Comparison of ENCODE assay signal across 1 cellular context in the genomic region with DNA sequence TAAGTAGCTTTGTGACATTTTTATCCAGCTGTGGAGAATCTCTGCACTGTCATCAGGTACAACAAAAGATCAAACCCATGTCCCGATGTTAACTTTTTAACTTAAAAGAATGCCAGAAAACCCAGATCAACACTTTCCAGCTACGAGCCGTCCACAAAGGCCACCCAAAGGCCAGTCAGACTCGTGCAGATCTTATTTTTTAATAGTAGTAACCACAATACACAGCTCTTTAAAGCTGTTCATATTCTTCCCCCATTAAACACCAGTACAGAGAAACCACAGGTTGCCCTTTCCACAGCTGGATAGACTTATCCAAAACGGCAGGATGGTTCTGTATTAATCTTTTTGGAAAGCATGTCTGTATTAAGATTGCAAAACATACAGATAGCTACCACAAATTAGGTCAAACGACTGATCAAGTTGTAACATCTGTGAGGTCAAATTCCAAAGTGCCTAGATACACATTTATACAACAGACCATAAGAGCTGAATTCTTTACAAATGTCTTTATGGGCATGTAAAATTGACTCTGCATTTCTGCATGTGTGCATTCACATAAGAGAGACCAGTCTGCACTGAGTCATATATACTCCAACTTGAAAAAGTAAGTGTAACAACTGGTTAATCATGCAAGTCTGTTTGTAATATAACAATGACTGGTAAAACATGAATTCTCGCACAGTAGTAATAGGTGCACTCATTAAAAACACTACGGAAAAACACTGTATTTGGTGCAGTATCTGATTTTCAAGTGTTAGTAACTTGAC.
TF ChIP-seq lines count a peak whose summit lies in the region.

No MANE protein-coding gene starts in this region.

TF ChIP-seq in K562, 482 proteins besides CTCF, POLR2A, EP300 and RAD21 (continued from another document and continues in another):
- TF ChIP-seq FOXA3 (CRISPR knock-in tag; conservative IDR thresholded peaks at IDR 0.05 in 1 of 2, IDR thresholded peaks at IDR 0.05 in 1 of 2) (0 out of 4 replicates have a peak, but pooled peaks of 1 of the 2 experiments have one; percentile 4), RBM17 (IDR thresholded peaks at IDR 0.05; ENCODE audit: borderline replicate concordance, low read depth, low read length) (no peak), ZNF282 (CRISPR knock-in tag; IDR thresholded peaks at IDR 0.05) (no peak), PHF21A (IDR thresholded peaks at IDR 0.05; ENCODE audit: borderline replicate concordance, low read depth) (no peak), HNRNPUL1 (IDR thresholded peaks at IDR 0.05; ENCODE audit: low read length) (no peak), MNT (conservative IDR thresholded peaks at IDR 0.05) (peak; percentile 27 to 57; a peak in 1 of 4 replicates), GABPA (tag; conservative IDR thresholded peaks at IDR 0.05; ENCODE audit: low read depth) (no peak), ZBTB1 (CRISPR knock-in tag; IDR thresholded peaks at IDR 0.05; ENCODE audit: borderline replicate concordance, low read depth) (no peak), CREB1 (IDR thresholded peaks at IDR 0.05) (peak; percentile 64; the same call in 1 of the 2 replicates), CREB1 (CRISPR knock-in tag; IDR thresholded peaks at IDR 0.05) (no peak), TRIM28 (IDR thresholded peaks at IDR 0.05) (no peak), TFAP4 (CRISPR knock-in tag; IDR thresholded peaks at IDR 0.05; ENCODE audit: borderline replicate concordance) (peak; percentile 76; the same call in 1 of the 2 replicates), PTBP1 (IDR thresholded peaks at IDR 0.05; ENCODE audit: low read depth, low read length) (no peak), BRD4 (IDR thresholded peaks at IDR 0.05) (no peak), NR2C2 (CRISPR knock-in tag; IDR thresholded peaks at IDR 0.05) (no peak), NR2C2 (tag; IDR thresholded peaks at IDR 0.05) (no peak; the same call in 1 of the 2 replicates), TAL1 (IDR thresholded peaks at IDR 0.05) (peak; percentile 84), WHSC1 (IDR thresholded peaks at IDR 0.05; ENCODE audit: low read length) (no peak), ZFP30 (CRISPR knock-in tag; IDR thresholded peaks at IDR 0.05; ENCODE audit: borderline replicate concordance) (no peak), ZNF589 (CRISPR knock-in tag; IDR thresholded peaks at IDR 0.05; ENCODE audit: low read depth) (no peak), MECOM (CRISPR knock-in tag; IDR thresholded peaks at IDR 0.05) (peak; percentile 39; the same call in 1 of the 2 replicates), RHOXF2B (CRISPR knock-in tag; conservative IDR thresholded peaks at IDR 0.05) (no peak), USF2 (CRISPR knock-in tag; IDR thresholded peaks at IDR 0.05) (no peak), TCF3 (CRISPR knock-in tag; IDR thresholded peaks at IDR 0.05) (peak; percentile 89), ZNF77 (CRISPR knock-in tag; IDR thresholded peaks at IDR 0.05) (no peak), SIN3B (IDR thresholded peaks at IDR 0.05; ENCODE audit: low read depth) (no peak), ZNF408 (CRISPR knock-in tag; IDR thresholded peaks at IDR 0.05; ENCODE audit: low read depth) (no peak), MEIS2 (IDR thresholded peaks at IDR 0.05; ENCODE audit: partially characterized antibody) (peak; percentile 6), POLR2H (tag; IDR thresholded peaks at IDR 0.05; ENCODE audit: low read depth) (no peak; the same call in 1 of the 2 replicates), FOXK2 (conservative IDR thresholded peaks at IDR 0.05 in 1 of 2, IDR thresholded peaks at IDR 0.05 in 1 of 2; ENCODE audit: low read depth in 2 of 2) (no peak), KDM1A (IDR thresholded peaks at IDR 0.05) (peak; percentile 88 to 90; a peak in 3 of 4 replicates), HMG20A (CRISPR knock-in tag; conservative IDR thresholded peaks at IDR 0.05) (no peak), GTF2F1 (IDR thresholded peaks at IDR 0.05; ENCODE audit: low read depth, low read length) (no peak), ZNF586 (CRISPR knock-in tag; conservative IDR thresholded peaks at IDR 0.05) (no peak), MAFF (IDR thresholded peaks at IDR 0.05; ENCODE audit: low read length) (0 out of 2 replicates have a peak, but pooled peaks have one; percentile 11), HNRNPK (IDR thresholded peaks at IDR 0.05; ENCODE audit: low read depth, low read length, poor library complexity, severe bottlenecking) (no peak), ZBED1 (IDR thresholded peaks at IDR 0.05) (0 out of 2 replicates have a peak, but pooled peaks have one; percentile 70), ATF7 (IDR thresholded peaks at IDR 0.05) (no peak), ZNF644 (tag; IDR thresholded peaks at IDR 0.05; ENCODE audit: low read depth) (no peak), JUND (IDR thresholded peaks at IDR 0.05; ENCODE audit: borderline replicate concordance, low read depth, low read length) (no peak), JUND (tag; IDR thresholded peaks at IDR 0.05; ENCODE audit: borderline replicate concordance, low read depth, low read length) (peak; percentile 33; the same call in 1 of the 3 replicates)
- TF ChIP-seq, protein P1, sequence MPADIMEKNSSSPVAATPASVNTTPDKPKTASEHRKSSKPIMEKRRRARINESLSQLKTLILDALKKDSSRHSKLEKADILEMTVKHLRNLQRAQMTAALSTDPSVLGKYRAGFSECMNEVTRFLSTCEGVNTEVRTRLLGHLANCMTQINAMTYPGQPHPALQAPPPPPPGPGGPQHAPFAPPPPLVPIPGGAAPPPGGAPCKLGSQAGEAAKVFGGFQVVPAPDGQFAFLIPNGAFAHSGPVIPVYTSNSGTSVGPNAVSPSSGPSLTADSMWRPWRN (IDR thresholded peaks at IDR 0.05; ENCODE audit: low read depth): peak; percentile 73
- TF ChIP-seq, protein P2, sequence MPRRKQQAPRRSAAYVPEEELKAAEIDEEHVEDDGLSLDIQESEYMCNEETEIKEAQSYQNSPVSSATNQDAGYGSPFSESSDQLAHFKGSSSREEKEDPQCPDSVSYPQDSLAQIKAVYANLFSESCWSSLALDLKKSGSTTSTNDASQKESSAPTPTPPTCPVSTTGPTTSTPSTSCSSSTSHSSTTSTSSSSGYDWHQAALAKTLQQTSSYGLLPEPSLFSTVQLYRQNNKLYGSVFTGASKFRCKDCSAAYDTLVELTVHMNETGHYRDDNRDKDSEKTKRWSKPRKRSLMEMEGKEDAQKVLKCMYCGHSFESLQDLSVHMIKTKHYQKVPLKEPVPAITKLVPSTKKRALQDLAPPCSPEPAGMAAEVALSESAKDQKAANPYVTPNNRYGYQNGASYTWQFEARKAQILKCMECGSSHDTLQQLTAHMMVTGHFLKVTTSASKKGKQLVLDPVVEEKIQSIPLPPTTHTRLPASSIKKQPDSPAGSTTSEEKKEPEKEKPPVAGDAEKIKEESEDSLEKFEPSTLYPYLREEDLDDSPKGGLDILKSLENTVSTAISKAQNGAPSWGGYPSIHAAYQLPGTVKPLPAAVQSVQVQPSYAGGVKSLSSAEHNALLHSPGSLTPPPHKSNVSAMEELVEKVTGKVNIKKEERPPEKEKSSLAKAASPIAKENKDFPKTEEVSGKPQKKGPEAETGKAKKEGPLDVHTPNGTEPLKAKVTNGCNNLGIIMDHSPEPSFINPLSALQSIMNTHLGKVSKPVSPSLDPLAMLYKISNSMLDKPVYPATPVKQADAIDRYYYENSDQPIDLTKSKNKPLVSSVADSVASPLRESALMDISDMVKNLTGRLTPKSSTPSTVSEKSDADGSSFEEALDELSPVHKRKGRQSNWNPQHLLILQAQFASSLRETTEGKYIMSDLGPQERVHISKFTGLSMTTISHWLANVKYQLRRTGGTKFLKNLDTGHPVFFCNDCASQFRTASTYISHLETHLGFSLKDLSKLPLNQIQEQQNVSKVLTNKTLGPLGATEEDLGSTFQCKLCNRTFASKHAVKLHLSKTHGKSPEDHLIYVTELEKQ (CRISPR knock-in tag; IDR thresholded peaks at IDR 0.05): no peak
- TF ChIP-seq, protein P3, sequence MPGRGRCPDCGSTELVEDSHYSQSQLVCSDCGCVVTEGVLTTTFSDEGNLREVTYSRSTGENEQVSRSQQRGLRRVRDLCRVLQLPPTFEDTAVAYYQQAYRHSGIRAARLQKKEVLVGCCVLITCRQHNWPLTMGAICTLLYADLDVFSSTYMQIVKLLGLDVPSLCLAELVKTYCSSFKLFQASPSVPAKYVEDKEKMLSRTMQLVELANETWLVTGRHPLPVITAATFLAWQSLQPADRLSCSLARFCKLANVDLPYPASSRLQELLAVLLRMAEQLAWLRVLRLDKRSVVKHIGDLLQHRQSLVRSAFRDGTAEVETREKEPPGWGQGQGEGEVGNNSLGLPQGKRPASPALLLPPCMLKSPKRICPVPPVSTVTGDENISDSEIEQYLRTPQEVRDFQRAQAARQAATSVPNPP (IDR thresholded peaks at IDR 0.05; ENCODE audit: borderline replicate concordance, insufficient read depth, insufficient read length): no peak
- TF ChIP-seq, protein P4, sequence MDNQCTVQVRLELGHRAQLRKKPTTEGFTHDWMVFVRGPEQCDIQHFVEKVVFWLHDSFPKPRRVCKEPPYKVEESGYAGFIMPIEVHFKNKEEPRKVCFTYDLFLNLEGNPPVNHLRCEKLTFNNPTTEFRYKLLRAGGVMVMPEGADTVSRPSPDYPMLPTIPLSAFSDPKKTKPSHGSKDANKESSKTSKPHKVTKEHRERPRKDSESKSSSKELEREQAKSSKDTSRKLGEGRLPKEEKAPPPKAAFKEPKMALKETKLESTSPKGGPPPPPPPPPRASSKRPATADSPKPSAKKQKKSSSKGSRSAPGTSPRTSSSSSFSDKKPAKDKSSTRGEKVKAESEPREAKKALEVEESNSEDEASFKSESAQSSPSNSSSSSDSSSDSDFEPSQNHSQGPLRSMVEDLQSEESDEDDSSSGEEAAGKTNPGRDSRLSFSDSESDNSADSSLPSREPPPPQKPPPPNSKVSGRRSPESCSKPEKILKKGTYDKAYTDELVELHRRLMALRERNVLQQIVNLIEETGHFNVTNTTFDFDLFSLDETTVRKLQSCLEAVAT (IDR thresholded peaks at IDR 0.05): peak; percentile 77 to 86
